In genomic region chr15:63601727-63602185, GRCh38 we compare ENCODE assay signal across 8 cellular contexts. TPM values are rescaled to one million over a fixed set of nuclear protein-coding genes. Genes with fewer than 3 reads are reported as not detected.
DNase-seq lines count a peak whose midpoint lies in the region; ATAC-seq, FAIRE-seq and TF ChIP-seq lines count a peak whose summit lies in the region.

No MANE protein-coding gene starts in this region.

- DNase-seq in GM13976 (ENCODE audit: low spot score): peak; percentile 48
- DNase-seq in NCI-H2029 (lab: John Stamatoyannopoulos, UW): peak; percentile 45
- DNase-seq in astrocyte of the spinal cord (ENCODE audit: low read depth, low spot score): no peak
- no peak for DNase-seq in lung (ENCODE audit: low spot score)
- DNase-seq in upper lobe of right lung: no peak
- DNase-seq in HCEC 1CT: no peak
- DNase-seq in D721Med (ENCODE audit: insufficient read length, low spot score): no peak

- H3K27ac ChIP-seq in lung (ENCODE audit: low read depth in 1 of 2, low read length in 1 of 2): no peak overlapping the region
- peak overlapping the region; percentile 83 for H3K27ac ChIP-seq in upper lobe of right lung

- no peak for FAIRE-seq in D721Med (lab: Jason Lieb, UNC)

- ATAC-seq in lung (ENCODE audit: insufficient read depth, low FRiP score) (no peak), upper lobe of right lung (no peak), GM21381 (IDR thresholded peaks at IDR 0.05; ENCODE audit: unreplicated experiment) (no peak)

- WGBS in lung, 2 donors: 50 to 53% methylated on average over 8 of the region's 8 CpGs

- H3K36me3 ChIP-seq in lung (ENCODE audit: control insufficient read depth in 2 of 2, insufficient read depth in 2 of 2, low read length in 2 of 2): peaks cover 0 to 2% of the 10 kb centered on the region in 2 donors
- H3K36me3 ChIP-seq in upper lobe of right lung: no peaks in the 10 kb centered on the region

- H3K27me3 ChIP-seq in lung (ENCODE audit: control insufficient read depth, insufficient read depth): no peaks in the 10 kb centered on the region
- no peaks in the 10 kb centered on the region for H3K27me3 ChIP-seq in upper lobe of right lung

- in situ Hi-C loops in GM13976 (cut with MboI; ENCODE audit: low sequenced_read_pairs, unreplicated experiment): loop anchor here (5.0 to 25.0 kb wide), 3 partner anchors 134 to 314 kb away; partner anchors contain the start of gene APH1B
- in situ Hi-C loops in astrocyte of the spinal cord (cut with HindIII; ENCODE audit: low sequenced_read_pairs): no loop called here

- intact Hi-C loops in upper lobe of right lung (cut with DNase I): no loop called here

- TF ChIP-seq CTCF in GM13976 (IDR thresholded peaks at IDR 0.05; ENCODE audit: borderline replicate concordance, control extremely low read depth, extremely low read depth, insufficient read depth, missing control alignments): no peak
- TF ChIP-seq CTCF in astrocyte of the spinal cord (IDR thresholded peaks at IDR 0.05; ENCODE audit: low read depth, low read length): no peak
- no peak for TF ChIP-seq CTCF in lung (IDR thresholded peaks at IDR 0.05; ENCODE audit: control extremely low read depth, extremely low read depth)
- TF ChIP-seq CTCF in upper lobe of right lung (IDR thresholded peaks at IDR 0.05): no peak
- no peak for TF ChIP-seq CTCF in D721Med (IDR thresholded peaks at IDR 0.05; ENCODE audit: insufficient read depth, missing control alignments)

- H3K9me3 ChIP-seq in lung (ENCODE audit: control insufficient read depth in 2 of 2, insufficient read depth in 1 of 2, low read length in 1 of 2) (no peaks in the 10 kb centered on the region), upper lobe of right lung (no peaks in the 10 kb centered on the region)

- H3K4me3 ChIP-seq in astrocyte of the spinal cord (ENCODE audit: low read depth, low read length) (peak overlapping the region; percentile 69), lung (peak overlapping the region; percentile 58), upper lobe of right lung (peak overlapping the region; percentile 60)

- H3K4me1 ChIP-seq in lung (ENCODE audit: control insufficient read depth in 2 of 2, insufficient read depth in 2 of 2, low read length in 2 of 2) (peaks cover 0 to 13% of the 10 kb centered on the region in 2 donors), upper lobe of right lung (peaks cover 41% of the 10 kb centered on the region)

RNA-seq across cellular contexts. Expression of gene FBXL22, which starts 4.6 kb away (rescaled TPM):
- total RNA-seq in lung (1 to 10 TPM; 2.2 to 2.7 TPM), upper lobe of right lung (0.98 TPM)
- polyA plus RNA-seq in lung: under 1 TPM; 0.42 to 0.91 TPM

Comparison
In these comparisons a context has a peak if more than half of its experiments do, and no peak if none do; other contexts are left out.
1. DNase-seq: peak in GM13976 (single experiment) and NCI-H2029 (single experiment); none in astrocyte of the spinal cord (single experiment), lung (single experiment), upper lobe of right lung (single experiment), HCEC 1CT (single experiment) and D721Med (single experiment).
2. Peak in every context shown above with its lines, with median percentiles within 50 percentile points of each other: H3K4me3 ChIP-seq.